ENCODE assay signal across 17 cellular contexts in the genomic region with DNA sequence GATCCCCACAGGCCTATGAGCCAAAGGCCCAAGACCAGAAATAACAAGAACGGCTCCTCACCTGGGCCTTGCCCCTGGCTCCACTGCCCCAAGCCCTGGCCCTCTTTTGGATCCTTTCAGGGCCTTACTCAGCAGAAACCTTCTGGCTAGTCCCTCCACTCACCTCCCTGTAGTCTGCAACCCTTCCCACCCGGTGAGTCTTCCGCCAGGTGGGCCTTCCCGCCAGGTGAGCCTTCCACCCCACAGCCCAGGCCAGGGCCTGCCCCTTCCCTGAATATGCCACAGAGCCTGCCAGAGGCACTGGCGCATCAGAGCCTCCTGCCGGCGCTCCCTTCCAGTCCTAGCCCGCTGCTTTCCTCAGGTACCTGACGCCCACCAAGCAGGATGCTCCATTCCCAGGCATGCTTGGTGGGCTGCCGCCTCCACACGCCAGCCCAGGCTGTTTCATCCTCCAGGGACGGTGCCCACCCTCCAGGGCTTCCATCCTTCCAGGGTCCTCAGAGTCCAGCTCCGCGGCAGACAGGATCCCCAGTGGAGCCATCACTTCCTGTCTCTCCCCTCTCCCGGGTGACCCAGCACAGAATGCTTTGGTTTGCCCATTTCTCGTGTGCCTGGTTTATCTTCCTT. TPM values are rescaled to one million over a fixed set of nuclear protein-coding genes. Genes with fewer than 3 reads are reported as not detected.
A peak's percentile ranks its signal among the peaks of the same experiment; 100 is the strongest.
DNase-seq lines count a peak whose midpoint lies in the region; ATAC-seq and TF ChIP-seq lines count a peak whose summit lies in the region.
"Had no signal": no experiment of that assay in that cellular context is flagged by ENCODE, and none has a peak within 500 bp of the region (broad histone marks: within the 10 kb centered on the region; RNA-seq: fewer than 3 reads in every experiment).

No MANE protein-coding gene starts in this region.

- no peak for DNase-seq in IMR-90
- no peak for DNase-seq in endothelial cell (ENCODE audit: low spot score)
- DNase-seq in neuronal stem cell (ENCODE audit: low spot score): no peak
- DNase-seq in spleen: peak; percentile 64
- DNase-seq in CD8-positive, alpha-beta T cell: no peak
- DNase-seq in EL: no peak
- DNase-seq in HCEC 1CT: no peak
- DNase-seq in NCI-H2081 (lab: John Stamatoyannopoulos, UW): no peak
- DNase-seq: BE2C; C1 segment of cervical spinal cord; Caco-2; CD4-positive, CD25-positive, alpha-beta regulatory T cell; GDM1; H9; KBM-7 had no signal

- H2BK5ac ChIP-seq in IMR-90 (ENCODE audit: low read depth, low read length, poor library complexity, severe bottlenecking): no peak overlapping the region
- H2BK5ac ChIP-seq in neuronal stem cell (ENCODE audit: low read length): no peak overlapping the region

- H3K9me3 Mint-ChIP-seq in endothelial cell (ENCODE audit: unreplicated experiment): no peaks in the 10 kb centered on the region
- H3K9me3 Mint-ChIP-seq in CD8-positive, alpha-beta T cell: no peaks in the 10 kb centered on the region
- H3K9me3 Mint-ChIP-seq: CD4-positive, CD25-positive, alpha-beta regulatory T cell; GM23338; H9 had no signal

- H3K9me3 ChIP-seq in IMR-90 (ENCODE audit: control insufficient read depth, insufficient read depth, low read length) (no peaks in the 10 kb centered on the region), neuronal stem cell (replicated peaks in 1 of 2; ENCODE audit: control insufficient read depth in 2 of 2, insufficient read depth in 1 of 2, low read depth in 1 of 2, low read length in 2 of 2) (no peaks in the 10 kb centered on the region), spleen (no peaks in the 10 kb centered on the region)
- H3K9me3 ChIP-seq in CD8-positive, alpha-beta T cell (ENCODE audit: low read length): no peaks in the 10 kb centered on the region
- H3K9me3 ChIP-seq: BE2C, Caco-2 had no signal

- H3K4ac ChIP-seq in IMR-90 (ENCODE audit: low read depth, low read length) (no peak overlapping the region), neuronal stem cell (ENCODE audit: low read length) (no peak overlapping the region)

- H4K8ac ChIP-seq in IMR-90 (ENCODE audit: low read depth in 2 of 2, low read length in 2 of 2) (no peak overlapping the region), neuronal stem cell (ENCODE audit: low read depth, low read length) (no peak overlapping the region)

- H3K4me2 ChIP-seq in IMR-90 (ENCODE audit: low read depth, low read length) (no peak overlapping the region), neuronal stem cell (ENCODE audit: insufficient read depth, low read length, poor library complexity, severe bottlenecking) (no peak overlapping the region)
- H3K4me2 ChIP-seq: GM23338 had no signal

- peak overlapping the region; percentile 62 for H2AK9ac ChIP-seq in IMR-90 (replicated peaks; ENCODE audit: low read depth, low read length, poor library complexity)

- TF ChIP-seq CTCF in IMR-90 (conservative IDR thresholded peaks at IDR 0.05; ENCODE audit: low read depth, low read length) (no peak), endothelial cell (IDR thresholded peaks at IDR 0.05; ENCODE audit: unreplicated experiment) (no peak), spleen (IDR thresholded peaks at IDR 0.05 in 8 of 11, conservative IDR thresholded peaks at IDR 0.05 in 3 of 11) (no peak)
- TF ChIP-seq CTCF in CD8-positive, alpha-beta T cell (IDR thresholded peaks at IDR 0.05): no peak

- H3K27ac ChIP-seq in IMR-90 (ENCODE audit: insufficient read depth, low read length) (no peak overlapping the region), neuronal stem cell (replicated peaks; ENCODE audit: low read length) (no peak overlapping the region), spleen (no peak overlapping the region)
- no peak overlapping the region for H3K27ac ChIP-seq in CD8-positive, alpha-beta T cell (ENCODE audit: low read depth, low read length)
- H3K27ac ChIP-seq: HL-60 had no signal

- H2AK5ac ChIP-seq in IMR-90 (ENCODE audit: low read depth, low read length) (no peak overlapping the region), neuronal stem cell (ENCODE audit: low read depth, low read length) (no peak overlapping the region)

- H2BK15ac ChIP-seq in IMR-90 (ENCODE audit: low read depth, low read length) (no peak overlapping the region), neuronal stem cell (ENCODE audit: low read length) (no peak overlapping the region)

- H3K27me3 ChIP-seq in IMR-90 (ENCODE audit: control insufficient read depth, insufficient read depth, low read length): peaks cover 4% of the 10 kb centered on the region; the same call in 1 of the 2 replicates
- peaks cover 0 to 37% (median 0%) of the 10 kb centered on the region in 3 experiments for H3K27me3 ChIP-seq in neuronal stem cell (ENCODE audit: control insufficient read depth in 3 of 3, insufficient read depth in 3 of 3, low read depth in 1 of 3, low read length in 3 of 3)
- peaks cover 0 to 45% (median 5%) of the 10 kb centered on the region in 7 donors for H3K27me3 ChIP-seq in spleen (replicated peaks in 1 of 7)
- H3K27me3 ChIP-seq in CD8-positive, alpha-beta T cell (ENCODE audit: insufficient read depth, low read length): peaks cover 8% of the 10 kb centered on the region
- H3K27me3 ChIP-seq: BE2C had no signal

- H3K56ac ChIP-seq in IMR-90 (ENCODE audit: extremely low read depth, insufficient read depth, low read length): no peak overlapping the region

- peak overlapping the region; percentile 14 for H3K4me3 Mint-ChIP-seq in endothelial cell (ENCODE audit: unreplicated experiment)
- no peak overlapping the region for H3K4me3 Mint-ChIP-seq in CD8-positive, alpha-beta T cell
- H3K4me3 Mint-ChIP-seq: CD4-positive, CD25-positive, alpha-beta regulatory T cell; GM23338; H9 had no signal

- no peak overlapping the region for H2BK12ac ChIP-seq in neuronal stem cell (ENCODE audit: low read length)

- peaks cover 4% of the 10 kb centered on the region; the same call in 1 of the 2 replicates for H3K9me1 ChIP-seq in IMR-90 (ENCODE audit: insufficient read depth, low read length)

- 67% methylated on average over 14 of the region's 16 CpGs; no CpG with 5 or more reads in 1 of the 2 experiments for whole genome bisulfite sequencing in IMR-90 (ENCODE audit: extremely low coverage in 2 of 2, insufficient read length in 1 of 2), 2 experiments
- WGBS in neuronal stem cell (ENCODE audit: extremely low coverage in 2 of 2, insufficient read length in 2 of 2, insufficient replicate concordance in 1 of 2), 2 donors: no CpG with 5 or more reads among the region's 16 CpGs
- 78 to 89% (median 84%) methylated on average over 16 of the region's 16 CpGs for WGBS in spleen, 5 donors

- H3K4me1 ChIP-seq in IMR-90 (ENCODE audit: control insufficient read depth, insufficient read depth, low read length) (peaks cover 4% of the 10 kb centered on the region; the same call in 1 of the 2 replicates), neuronal stem cell (ENCODE audit: control insufficient read depth in 2 of 2, insufficient read depth in 1 of 2, low read depth in 1 of 2, low read length in 2 of 2) (peaks cover 0 to 4% of the 10 kb centered on the region in 2 donors), spleen (peaks cover 0 to 17% (median 7%) of the 10 kb centered on the region in 6 donors)
- H3K4me1 ChIP-seq in CD8-positive, alpha-beta T cell (ENCODE audit: insufficient read depth, low read length): no peaks in the 10 kb centered on the region
- H3K4me1 ChIP-seq: BE2C, Caco-2 had no signal

- intact Hi-C loops in IMR-90 (cut with micrococcal nuclease): no loop called here
- intact Hi-C loops in spleen (cut with DNase I; ENCODE audit: low total_unique reads): loop anchor here (10.0 kb wide), 2 partner anchors 164 to 224 kb away; no protein-coding TSS in a partner anchor
- intact Hi-C loops in CD8-positive, alpha-beta T cell (cut with DNase I, micrococcal nuclease): no loop called here

- H4K91ac ChIP-seq in IMR-90 (ENCODE audit: insufficient read depth, low read depth, low read length) (no peak overlapping the region), neuronal stem cell (ENCODE audit: low read depth, low read length, poor library complexity) (no peak overlapping the region)

- H3K14ac ChIP-seq in IMR-90 (replicated peaks; ENCODE audit: low read depth, low read length) (no peak overlapping the region), neuronal stem cell (ENCODE audit: low read length) (no peak overlapping the region)

- in situ Hi-C loops in IMR-90 (cut with MboI; ENCODE audit: low sequenced_read_pairs): loop anchor here (5.0 to 25.0 kb wide), 3 partner anchors 166 to 911 kb away; no protein-coding TSS in a partner anchor

- BruUV-seq in IMR-90 (replicated peaks; lab: Mats Ljungman, UMichigan): no TSS peak

- H3K4me3 ChIP-seq in IMR-90 (ENCODE audit: insufficient read depth, low read depth, low read length) (no peak overlapping the region), neuronal stem cell (ENCODE audit: low read length in 2 of 2) (no peak overlapping the region), spleen (no peak overlapping the region)
- H3K4me3 ChIP-seq in CD8-positive, alpha-beta T cell (ENCODE audit: low read depth, low read length): no peak overlapping the region
- H3K4me3 ChIP-seq: GM23338 had no signal

- TF ChIP-seq POLR2A in IMR-90 (IDR thresholded peaks at IDR 0.05; ENCODE audit: low read depth, low read length) (no peak), spleen (IDR thresholded peaks at IDR 0.05) (no peak)

- no peak overlapping the region for H3K9ac ChIP-seq in IMR-90 (ENCODE audit: low read depth, low read length)
- no peak overlapping the region for H3K9ac ChIP-seq in neuronal stem cell (ENCODE audit: low read depth, low read length, poor library complexity)

- dilution Hi-C loops in IMR-90 (cut with HindIII; ENCODE audit: low sequenced_read_pairs, unreplicated experiment): no loop called here

- no peak for TF ChIP-seq RAD21 in IMR-90 (IDR thresholded peaks at IDR 0.05; ENCODE audit: low read length)

- ATAC-seq in IMR-90 (ENCODE audit: low read depth): no peak
- no peak for ATAC-seq in CD8-positive, alpha-beta T cell
- ATAC-seq: GM23338 had no signal

- POLR2A ChIA-PET in IMR-90 (lab: Charles Lee; ENCODE audit: unreplicated experiment): no interaction called here
- POLR2A ChIA-PET in CD8-positive, alpha-beta T cell (lab: Charles Lee): no interaction called here

- peak overlapping the region; percentile 70 for H3K27ac Mint-ChIP-seq in endothelial cell (ENCODE audit: unreplicated experiment)
- H3K27ac Mint-ChIP-seq in CD8-positive, alpha-beta T cell: no peak overlapping the region
- H3K27ac Mint-ChIP-seq: GM23338 had no signal

- H3K79me1 ChIP-seq in IMR-90 (ENCODE audit: low read depth in 1 of 2, low read length in 2 of 2): no peaks in the 10 kb centered on the region
- no peaks in the 10 kb centered on the region for H3K79me1 ChIP-seq in neuronal stem cell (ENCODE audit: low read depth, low read length)

- no peaks in the 10 kb centered on the region for H4K20me1 ChIP-seq in IMR-90 (ENCODE audit: insufficient read depth, low read length)

- CTCF ChIA-PET in IMR-90 (lab: Yijun Ruan, JAX): no interaction called here
- CTCF ChIA-PET in CD8-positive, alpha-beta T cell (lab: Charles Lee): interaction anchor here (2.7 kb wide), 1 partner anchor 231 kb away, joined by 11 read pairs; no protein-coding TSS in a partner anchor

- H2BK120ac ChIP-seq in IMR-90 (ENCODE audit: low read depth, low read length): no peak overlapping the region
- H2BK120ac ChIP-seq in neuronal stem cell (ENCODE audit: low read depth, low read length): no peak overlapping the region

- no peaks in the 10 kb centered on the region for H3K36me3 ChIP-seq in IMR-90 (ENCODE audit: control insufficient read depth, insufficient read depth, low read length)
- H3K36me3 ChIP-seq in neuronal stem cell (replicated peaks in 1 of 2; ENCODE audit: control insufficient read depth in 2 of 2, insufficient read depth in 2 of 2, low read length in 2 of 2): no peaks in the 10 kb centered on the region
- no peaks in the 10 kb centered on the region for H3K36me3 ChIP-seq in spleen
- H3K36me3 ChIP-seq in CD8-positive, alpha-beta T cell (ENCODE audit: insufficient read depth, low read length): no peaks in the 10 kb centered on the region
- H3K36me3 ChIP-seq: BE2C had no signal

- no peak overlapping the region for H2BK20ac ChIP-seq in IMR-90 (ENCODE audit: low read depth, low read length)

- H3K23ac ChIP-seq in IMR-90 (ENCODE audit: low read depth, low read length) (no peak overlapping the region), neuronal stem cell (ENCODE audit: low read depth, low read length, poor library complexity) (no peak overlapping the region)

- H4K5ac ChIP-seq in IMR-90 (ENCODE audit: low read depth, low read length): no peak overlapping the region

- H2AFZ ChIP-seq in IMR-90 (replicated peaks; ENCODE audit: low read length, poor library complexity) (no peak overlapping the region), neuronal stem cell (ENCODE audit: low read length) (peak overlapping the region; percentile 10)

- H3K4me1 Mint-ChIP-seq in endothelial cell (ENCODE audit: unreplicated experiment): peaks cover 58% of the 10 kb centered on the region
- no peaks in the 10 kb centered on the region for H3K4me1 Mint-ChIP-seq in CD8-positive, alpha-beta T cell (ENCODE audit: low read depth)

- H3K36me3 Mint-ChIP-seq in endothelial cell (ENCODE audit: low read depth, unreplicated experiment): peaks cover 11% of the 10 kb centered on the region
- H3K36me3 Mint-ChIP-seq in CD8-positive, alpha-beta T cell: no peaks in the 10 kb centered on the region
- H3K36me3 Mint-ChIP-seq: CD4-positive, CD25-positive, alpha-beta regulatory T cell had no signal

- H3K18ac ChIP-seq in IMR-90 (ENCODE audit: low read depth, low read length) (no peak overlapping the region), neuronal stem cell (ENCODE audit: low read length) (no peak overlapping the region)

- peaks cover 15% of the 10 kb centered on the region for H3K27me3 Mint-ChIP-seq in endothelial cell (ENCODE audit: unreplicated experiment)
- peaks cover 47% of the 10 kb centered on the region for H3K27me3 Mint-ChIP-seq in CD8-positive, alpha-beta T cell (ENCODE audit: low read depth)

RNA-seq across cellular contexts. Expression of a gene that starts 20.9 kb away (rescaled TPM):
- total RNA-seq in IMR-90 (2012; rRNA removed) (0.18 and 0.28 TPM in 2 replicates), endothelial cell (ENCODE audit: unreplicated experiment) (1.5 TPM), spleen (1 to 10 TPM in 1 of 7 donors, under 1 TPM in 1, not detected in 5; 0.68 to 2.0 TPM)
- polyA plus RNA-seq in IMR-90 (2012; rRNA removed) (0.03 and 0.05 TPM in 2 replicates), spleen (under 1 TPM; 0.02 to 0.03 (median 0.02) TPM)
- polyA plus RNA-seq in IMR-90 (2012; cell fraction: cytosol; rRNA removed): 0.03 and 0.07 TPM in 2 replicates
- polyA plus RNA-seq in IMR-90 (2012; cell fraction: nucleus; rRNA removed; ENCODE audit: low replicate concordance): 0.07 and 0.15 TPM in 2 replicates
- polyA plus RNA-seq in neuronal stem cell (2013, experiment 1 of 2): 0.06 TPM
- 0.08 TPM for polyA plus RNA-seq in neuronal stem cell (2013, experiment 2 of 2)
- total RNA-seq in CD8-positive, alpha-beta T cell: under 1 TPM in 1 of 2 experiments, not detected in 1; 0.08 TPM
- total RNA-seq: CD4-positive, CD25-positive, alpha-beta regulatory T cell had no signal
